ENCODE assay signal across 13 cellular contexts in the genomic region with DNA sequence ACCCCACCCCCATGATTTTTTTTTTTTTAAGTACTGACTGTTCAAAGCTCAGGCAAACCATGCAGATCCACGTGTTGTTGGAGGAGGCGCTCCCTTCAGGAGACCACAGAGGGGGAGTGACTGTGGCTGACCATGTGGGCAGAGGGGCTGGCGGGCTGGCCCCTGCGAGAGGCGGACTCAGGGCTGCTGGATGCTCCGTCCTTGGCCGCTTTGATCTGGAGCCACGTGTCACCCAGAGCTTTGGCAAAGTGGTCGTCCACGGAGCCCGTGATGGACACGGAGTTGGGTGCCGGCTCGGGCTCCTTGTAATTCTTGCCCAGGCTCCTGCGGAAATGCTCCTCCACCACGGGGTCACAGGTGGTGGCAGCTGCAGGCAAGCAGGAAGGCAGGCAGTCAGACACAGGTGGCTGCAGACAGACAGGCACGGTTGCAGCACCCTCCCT.
DNase-seq lines count a peak whose midpoint lies in the region; ATAC-seq and TF ChIP-seq lines count a peak whose summit lies in the region.
"Had no signal": no experiment of that assay in that cellular context is flagged by ENCODE, and none has a peak within 500 bp of the region (broad histone marks: within the 10 kb centered on the region; RNA-seq: fewer than 3 reads in every experiment).

No MANE protein-coding gene starts in this region.

- H3K27me3 ChIP-seq in tibial nerve, result no peaks in the 10 kb centered on the region
- H3K27me3 ChIP-seq: Peyer's patch had no signal

- peaks cover 3 to 99% (median 81%) of the 10 kb centered on the region in 4 donors for H3K4me1 ChIP-seq in tibial nerve

- H3K36me3 Mint-ChIP-seq in activated T-cell treated with anti-CD3 and anti-CD28 coated beads, Interleukin-2, amount 50 U/mL, for 24 hours (ENCODE audit: low read depth), result peaks cover 85% of the 10 kb centered on the region
- H3K36me3 Mint-ChIP-seq in activated T-cell treated with anti-CD3 and anti-CD28 coated beads, Interleukin-2, amount 50 U/mL, for 4 hours (ENCODE audit: insufficient read depth), result peaks cover 26% of the 10 kb centered on the region
- no peaks in the 10 kb centered on the region for H3K36me3 Mint-ChIP-seq in natural killer cell

- H3K9me3 ChIP-seq in tibial nerve, result no peaks in the 10 kb centered on the region
- H3K9me3 ChIP-seq: A549, Peyer's patch had no signal

- 51 to 68% methylated on average over 9 to 16 of the region's 17 CpGs for WGBS in tibial nerve, 2 donors

- no peak overlapping the region for H3K4me3 Mint-ChIP-seq in activated T-cell treated with anti-CD3 and anti-CD28 coated beads, Interleukin-2, amount 50 U/mL, for 24 hours
- no peak overlapping the region for H3K4me3 Mint-ChIP-seq in activated T-cell treated with anti-CD3 and anti-CD28 coated beads, Interleukin-2, amount 50 U/mL, for 4 hours
- H3K4me3 Mint-ChIP-seq in natural killer cell, result no peak overlapping the region

- no peaks in the 10 kb centered on the region for H3K27me3 Mint-ChIP-seq in activated T-cell treated with anti-CD3 and anti-CD28 coated beads, Interleukin-2, amount 50 U/mL, for 24 hours
- H3K27me3 Mint-ChIP-seq in activated T-cell treated with anti-CD3 and anti-CD28 coated beads, Interleukin-2, amount 50 U/mL, for 4 hours (ENCODE audit: low read depth), result no peaks in the 10 kb centered on the region
- no peaks in the 10 kb centered on the region for H3K27me3 Mint-ChIP-seq in natural killer cell (ENCODE audit: low read depth in 2 of 2)

- H3K27ac Mint-ChIP-seq in activated T-cell treated with anti-CD3 and anti-CD28 coated beads, Interleukin-2, amount 50 U/mL, for 24 hours, result peak overlapping the region; percentile 76
- peak overlapping the region; percentile 18 to 67 for H3K27ac Mint-ChIP-seq in natural killer cell

- intact Hi-C loops in natural killer cell (cut with micrococcal nuclease), result no loop called here

- ATAC-seq in activated T-cell treated with anti-CD3 and anti-CD28 coated beads, Interleukin-2, amount 50 U/mL, for 4 hours, result no peak
- ATAC-seq in natural killer cell, result no peak

- H3K9me3 Mint-ChIP-seq in activated T-cell treated with anti-CD3 and anti-CD28 coated beads, Interleukin-2, amount 50 U/mL, for 24 hours, result no peaks in the 10 kb centered on the region
- H3K9me3 Mint-ChIP-seq in activated T-cell treated with anti-CD3 and anti-CD28 coated beads, Interleukin-2, amount 50 U/mL, for 4 hours, result no peaks in the 10 kb centered on the region
- no peaks in the 10 kb centered on the region for H3K9me3 Mint-ChIP-seq in natural killer cell

- no peak for DNase-seq in activated T-cell treated with anti-CD3 and anti-CD28 coated beads, Interleukin-2, amount 50 U/mL, for 24 hours
- DNase-seq in activated T-cell treated with anti-CD3 and anti-CD28 coated beads, Interleukin-2, amount 50 U/mL, for 4 hours, result no peak
- no peak for DNase-seq in coronary artery (ENCODE audit: low spot score)
- DNase-seq in natural killer cell, result no peak
- DNase-seq in tibial nerve (ENCODE audit: low spot score in 2 of 2), result no peak
- no peak for DNase-seq in NCI-H510A treated with DMSO at 0.1 percent for 48 hours (lab: John Stamatoyannopoulos, UW)
- DNase-seq in activated CD4-positive, CD25-positive, alpha-beta regulatory T cell (lab: John Stamatoyannopoulos, UW), result no peak
- DNase-seq in GM20000 (ENCODE audit: low spot score), result no peak
- DNase-seq: effector CD8-positive, alpha-beta T cell; NCI-H226; Peyer's patch; T1000 had no signal

- peaks cover 0 to 54% (median 0%) of the 10 kb centered on the region in 3 donors for H3K36me3 ChIP-seq in tibial nerve

- TF ChIP-seq POLR2A in tibial nerve (IDR thresholded peaks at IDR 0.05), result no peak

- H3K4me1 Mint-ChIP-seq in activated T-cell treated with anti-CD3 and anti-CD28 coated beads, Interleukin-2, amount 50 U/mL, for 24 hours (ENCODE audit: low read depth), result peaks cover 14% of the 10 kb centered on the region
- H3K4me1 Mint-ChIP-seq in activated T-cell treated with anti-CD3 and anti-CD28 coated beads, Interleukin-2, amount 50 U/mL, for 4 hours (ENCODE audit: low read depth), result no peaks in the 10 kb centered on the region
- H3K4me1 Mint-ChIP-seq in natural killer cell, result peaks cover 9 to 16% of the 10 kb centered on the region in 2 donors

- TF ChIP-seq EP300 in tibial nerve (IDR thresholded peaks at IDR 0.05), result no peak

- H3K4me3 ChIP-seq in coronary artery (no peak overlapping the region), tibial nerve (no peak overlapping the region)
- H3K4me3 ChIP-seq: A549, Peyer's patch had no signal

- H3K27ac ChIP-seq in coronary artery (peak overlapping the region; percentile 56 to 73), tibial nerve (peak overlapping the region; percentile 25 to 97 (median 66))
- H3K27ac ChIP-seq: A549 had no signal

- no peak for TF ChIP-seq CTCF in coronary artery (IDR thresholded peaks at IDR 0.05)
- no peak for TF ChIP-seq CTCF in natural killer cell (IDR thresholded peaks at IDR 0.05)
- no peak for TF ChIP-seq CTCF in tibial nerve (IDR thresholded peaks at IDR 0.05)
- no peak for TF ChIP-seq CTCF in GM20000 (IDR thresholded peaks at IDR 0.05; ENCODE audit: extremely low read depth, missing control alignments)
